In the genomic region with DNA sequence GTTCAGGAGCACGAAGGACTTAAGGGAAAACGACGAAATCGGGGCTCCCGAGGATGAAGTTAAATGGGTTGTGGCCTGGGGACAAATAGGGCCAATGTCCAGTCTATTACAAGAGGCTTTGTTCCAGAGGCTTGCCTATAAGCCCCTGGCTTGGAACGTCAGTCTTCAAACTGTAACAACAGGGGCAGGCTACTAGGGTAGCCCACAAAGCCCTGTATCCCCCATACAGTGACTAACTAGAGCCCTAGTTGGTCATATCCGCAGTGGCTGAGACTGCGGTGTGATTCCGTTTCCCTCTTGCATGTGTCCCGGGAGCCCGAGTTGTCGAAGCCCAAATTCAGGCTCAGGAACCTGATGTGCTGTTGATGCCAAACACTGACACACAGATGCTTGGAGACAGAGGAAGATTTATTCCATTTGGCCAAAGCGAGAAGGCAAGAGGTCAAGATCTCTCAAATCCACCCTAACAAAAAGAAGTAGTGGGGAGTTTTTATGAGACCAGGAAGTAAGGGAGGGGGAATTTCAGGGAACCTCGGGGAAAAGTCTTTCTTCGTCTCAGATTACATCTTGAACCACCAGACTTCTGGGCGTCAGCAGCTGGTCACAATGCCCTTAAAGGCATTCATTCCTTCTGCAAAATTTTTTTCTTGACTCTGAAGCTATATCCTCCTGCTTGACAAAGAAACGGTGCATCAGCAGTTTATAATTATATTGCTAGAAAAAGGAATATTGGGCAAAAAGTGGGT, we compare ENCODE assay signal across 8 cellular contexts. TPM values are rescaled to one million over a fixed set of nuclear protein-coding genes. Genes with fewer than 3 reads are reported as not detected.
DNase-seq lines count a peak whose midpoint lies in the region.

No MANE protein-coding gene starts in this region.

- peaks cover 68% of the 10 kb centered on the region for H3K4me1 Mint-ChIP-seq in activated CD4-positive, alpha-beta memory T cell treated with anti-CD3 and anti-CD28 coated beads for 36 hours (ENCODE audit: low read depth)

- H3K27me3 Mint-ChIP-seq in activated CD4-positive, alpha-beta memory T cell treated with anti-CD3 and anti-CD28 coated beads for 36 hours: no peaks in the 10 kb centered on the region

- CTCF ChIA-PET in activated CD4-positive, alpha-beta memory T cell treated with anti-CD3 and anti-CD28 coated beads for 36 hours (lab: Charles Lee): interaction anchor here (1.4 to 4.4 kb wide), 6 partner anchors 30 to 295 kb away, joined by 4 to 17 read pairs (median 8); a partner anchor contains a TSS

- peak overlapping the region; percentile 96 for H3K4me3 Mint-ChIP-seq in activated CD4-positive, alpha-beta memory T cell treated with anti-CD3 and anti-CD28 coated beads for 36 hours

- peak; percentile 78 for DNase-seq in LHCN-M2 (ENCODE audit: low read depth)
- peak; percentile 82 for DNase-seq in activated CD4-positive, alpha-beta memory T cell treated with anti-CD3 and anti-CD28 coated beads for 36 hours
- DNase-seq in effector CD8-positive, alpha-beta T cell (lab: John Stamatoyannopoulos, UW): peak; percentile 11
- DNase-seq in lung microvascular endothelial cell (ENCODE audit: low read depth in 2 of 2): peak; percentile 44 to 85
- peak; percentile 36 to 41 for DNase-seq in stimulated activated CD8-positive, alpha-beta memory T cell treated with anti-CD3 and anti-CD28 coated beads, Interleukin-2, amount 100 ng/mL, for 48 hours (ENCODE audit: low read depth in 2 of 2)
- DNase-seq in cortex of kidney (lab: John Stamatoyannopoulos, UW): no peak
- no peak for DNase-seq in HuH-7.5 (ENCODE audit: low spot score)

- POLR2A ChIA-PET in activated CD4-positive, alpha-beta memory T cell treated with anti-CD3 and anti-CD28 coated beads for 36 hours (lab: Charles Lee): interaction anchor here (0.7 to 7.6 kb wide), 8 partner anchors 8 to 335 kb away, joined by 3 to 60 read pairs (median 5); a partner anchor contains a TSS

- peak overlapping the region; percentile 83 for H3K4me3 ChIP-seq in GM08714 (ENCODE audit: low read length)

- intact Hi-C loops in activated CD4-positive, alpha-beta memory T cell treated with anti-CD3 and anti-CD28 coated beads for 36 hours (cut with micrococcal nuclease): loop anchor here (1.0 to 5.0 kb wide), 14 partner anchors 25 to 565 kb away; a partner anchor contains a TSS

- peaks cover 24% of the 10 kb centered on the region for H3K36me3 Mint-ChIP-seq in activated CD4-positive, alpha-beta memory T cell treated with anti-CD3 and anti-CD28 coated beads for 36 hours

- no peaks in the 10 kb centered on the region for H3K9me3 Mint-ChIP-seq in activated CD4-positive, alpha-beta memory T cell treated with anti-CD3 and anti-CD28 coated beads for 36 hours

- peak overlapping the region; percentile 99 for H3K27ac Mint-ChIP-seq in activated CD4-positive, alpha-beta memory T cell treated with anti-CD3 and anti-CD28 coated beads for 36 hours

RNA-seq across cellular contexts. Expression of a gene that starts 0.8 kb away (rescaled TPM):
- total RNA-seq in LHCN-M2 (2014; rRNA removed): 38.5 and 43.5 TPM in 2 replicates
- polyA plus RNA-seq in LHCN-M2 (2012): 9.2 TPM
- 10 to 100 TPM; 51.2 to 52.0 TPM for total RNA-seq in activated CD4-positive, alpha-beta memory T cell treated with anti-CD3 and anti-CD28 coated beads for 36 hours
- total RNA-seq in lung microvascular endothelial cell: 16.3 TPM in 2 replicates

RNA-seq across cellular contexts. Expression of a gene that starts 49.4 kb away (rescaled TPM):
- total RNA-seq in LHCN-M2 (2014; rRNA removed) (not detected in 2 replicates), lung microvascular endothelial cell (not detected in 2 replicates)
- polyA plus RNA-seq in LHCN-M2 (2012): not detected
- total RNA-seq in activated CD4-positive, alpha-beta memory T cell treated with anti-CD3 and anti-CD28 coated beads for 36 hours: not detected

Comparison
In these comparisons a context has a peak if more than half of its experiments do, and no peak if none do; other contexts are left out.
1. DNase-seq: peak in LHCN-M2 (single experiment), activated CD4-positive, alpha-beta memory T cell treated with anti-CD3 and anti-CD28 coated beads for 36 hours (single experiment), effector CD8-positive, alpha-beta T cell (single experiment), lung microvascular endothelial cell (2 of 2) and stimulated activated CD8-positive, alpha-beta memory T cell treated with anti-CD3 and anti-CD28 coated beads, Interleukin-2, amount 100 ng/mL, for 48 hours (2 of 2); none in cortex of kidney (single experiment) and HuH-7.5 (single experiment).